Comparison of ENCODE assay signal across 17 cellular contexts in genomic region chr20:15931897-15932296, GRCh38.
DNase-seq lines count a peak whose midpoint lies in the region; ATAC-seq and TF ChIP-seq lines count a peak whose summit lies in the region.
"Had no signal": no experiment of that assay in that cellular context is flagged by ENCODE, and none has a peak within 500 bp of the region (broad histone marks: within the 10 kb centered on the region; RNA-seq: fewer than 3 reads in every experiment).

No MANE protein-coding gene starts in this region.

- H3K27me3 Mint-ChIP-seq in MCF 10A (ENCODE audit: insufficient read depth, unreplicated experiment): no peaks in the 10 kb centered on the region
- H3K27me3 Mint-ChIP-seq in endodermal cell (ENCODE audit: insufficient read depth): no peaks in the 10 kb centered on the region
- H3K27me3 Mint-ChIP-seq: B cell; CD4-positive, CD25-positive, alpha-beta regulatory T cell; CD8-positive, alpha-beta memory T cell had no signal

- TF ChIP-seq CTCF in MCF 10A (IDR thresholded peaks at IDR 0.05; ENCODE audit: unreplicated experiment) (no peak), breast epithelium (IDR thresholded peaks at IDR 0.05) (no peak), endodermal cell (conservative IDR thresholded peaks at IDR 0.05) (no peak)

- no peaks in the 10 kb centered on the region for H3K9me3 ChIP-seq in breast epithelium
- H3K9me3 ChIP-seq in endodermal cell (ENCODE audit: control insufficient read depth, low read length): peaks cover 7% of the 10 kb centered on the region

- H2BK120ac ChIP-seq in mesendoderm (ENCODE audit: low read depth, low read length): no peak overlapping the region

- H3K79me2 ChIP-seq in mesendoderm (ENCODE audit: control insufficient read depth, insufficient read depth, low read length): no peaks in the 10 kb centered on the region

- H3K36me3 Mint-ChIP-seq in MCF 10A (ENCODE audit: insufficient read depth, unreplicated experiment): no peaks in the 10 kb centered on the region
- H3K36me3 Mint-ChIP-seq in endodermal cell (ENCODE audit: low read depth): no peaks in the 10 kb centered on the region
- H3K36me3 Mint-ChIP-seq: CD4-positive, CD25-positive, alpha-beta regulatory T cell had no signal

- no peak for ATAC-seq in HG03354 (IDR thresholded peaks at IDR 0.05; ENCODE audit: poor library complexity, severe bottlenecking, unreplicated experiment)
- no peak for ATAC-seq in Right ventricle myocardium inferior

- no peak overlapping the region for H2AK5ac ChIP-seq in mesendoderm (ENCODE audit: low read length)

- no peak overlapping the region for H3K18ac ChIP-seq in mesendoderm (ENCODE audit: low read length)

- POLR2A ChIA-PET in MCF 10A (lab: Yijun Ruan, JAX): interaction anchor here (0.6 to 3.2 kb wide), 4 partner anchors 10 to 1085 kb away, joined by 3 to 12 read pairs (median 4); no protein-coding TSS in a partner anchor

- 40 to 88% methylated on average over 1 to 4 of the region's 4 CpGs for WGBS in endodermal cell (ENCODE audit: insufficient coverage in 1 of 2, insufficient read length in 1 of 2), 2 experiments
- WGBS in mesendoderm (ENCODE audit: extremely low coverage, insufficient coverage, low lambda C conversion rate): no CpG with 5 or more reads among the region's 4 CpGs

- H3K4me2 ChIP-seq in mesendoderm (ENCODE audit: low read length): no peak overlapping the region

- H3K27ac ChIP-seq in breast epithelium (no peak overlapping the region), endodermal cell (ENCODE audit: low read depth, low read length) (no peak overlapping the region), mesendoderm (ENCODE audit: low read depth, low read length) (no peak overlapping the region)
- H3K27ac ChIP-seq: 22Rv1, GM23248, HL-60 had no signal

- no peaks in the 10 kb centered on the region for H3K79me1 ChIP-seq in mesendoderm (ENCODE audit: low read length)

- H3K27me3 ChIP-seq in breast epithelium (no peaks in the 10 kb centered on the region), endodermal cell (ENCODE audit: control insufficient read depth, insufficient read depth, low read length, poor library complexity, severe bottlenecking) (no peaks in the 10 kb centered on the region), mesendoderm (ENCODE audit: insufficient read depth, low read length, poor library complexity) (no peaks in the 10 kb centered on the region)

- intact Hi-C loops in MCF 10A (cut with micrococcal nuclease): loop anchor here (2.0 to 10.0 kb wide), 4 partner anchors 223 to 1790 kb away; no protein-coding TSS in a partner anchor
- intact Hi-C loops in breast epithelium (cut with DNase I; ENCODE audit: low total_unique reads): no loop called here
- intact Hi-C loops in Right ventricle myocardium inferior (cut with DNase I): no loop called here

- H4K5ac ChIP-seq in mesendoderm (ENCODE audit: low read length): no peak overlapping the region

- H3K4me3 ChIP-seq in breast epithelium: no peak overlapping the region
- peak overlapping the region; percentile 20 for H3K4me3 ChIP-seq in endodermal cell (ENCODE audit: low read length)
- no peak overlapping the region for H3K4me3 ChIP-seq in mesendoderm (ENCODE audit: low read length)
- H3K4me3 ChIP-seq: GM23248 had no signal

- BruUV-seq in MCF 10A (replicated peaks; lab: Mats Ljungman, UMichigan): no TSS peak

- no peak overlapping the region for H3K4ac ChIP-seq in mesendoderm (ENCODE audit: low read depth, low read length)

- H3K36me3 ChIP-seq in breast epithelium (no peaks in the 10 kb centered on the region), endodermal cell (ENCODE audit: control insufficient read depth, insufficient read depth, low read length) (no peaks in the 10 kb centered on the region), mesendoderm (ENCODE audit: control insufficient read depth, insufficient read depth, low read length) (no peaks in the 10 kb centered on the region)

- no peaks in the 10 kb centered on the region for H3K4me1 ChIP-seq in breast epithelium
- H3K4me1 ChIP-seq in endodermal cell (ENCODE audit: control insufficient read depth, insufficient read depth, low read length): no peaks in the 10 kb centered on the region
- no peaks in the 10 kb centered on the region for H3K4me1 ChIP-seq in mesendoderm (ENCODE audit: control insufficient read depth, low read depth, low read length)

- H3K4me3 Mint-ChIP-seq in MCF 10A (ENCODE audit: unreplicated experiment): no peak overlapping the region
- H3K4me3 Mint-ChIP-seq in endodermal cell: no peak overlapping the region
- H3K4me3 Mint-ChIP-seq: B cell; CD8-positive, alpha-beta memory T cell had no signal

- no peak for DNase-seq in MCF 10A (ENCODE audit: unreplicated experiment)
- no peak for DNase-seq in breast epithelium (ENCODE audit: low spot score in 2 of 2)
- DNase-seq in endodermal cell: no peak
- peak; percentile 2 for DNase-seq in mesendoderm
- DNase-seq in Right ventricle myocardium inferior (ENCODE audit: missing footprints): no peak
- DNase-seq in pons (ENCODE audit: low spot score): no peak
- DNase-seq: C1 segment of cervical spinal cord; CD4-positive, CD25-positive, alpha-beta regulatory T cell; CD8-positive, alpha-beta memory T cell; COR-L47; GM23248; HCEC 1CT; IMR-90 had no signal

- TF ChIP-seq POLR2A in breast epithelium (IDR thresholded peaks at IDR 0.05): no peak

- no peak overlapping the region for H3K56ac ChIP-seq in mesendoderm (ENCODE audit: low read length)

- no peak overlapping the region for H4K8ac ChIP-seq in mesendoderm (ENCODE audit: low read depth, low read length)

- H3K9ac ChIP-seq in endodermal cell (ENCODE audit: extremely low read depth, low read length, poor library complexity, severe bottlenecking) (no peak overlapping the region), mesendoderm (ENCODE audit: low read length) (no peak overlapping the region)
- H3K9ac ChIP-seq: GM23248 had no signal

- no peak overlapping the region for H2BK15ac ChIP-seq in mesendoderm (replicated peaks; ENCODE audit: low read depth)

- H3K27ac Mint-ChIP-seq in MCF 10A (ENCODE audit: low read depth, unreplicated experiment): peak overlapping the region; percentile 72
- H3K27ac Mint-ChIP-seq in endodermal cell: no peak overlapping the region
- H3K27ac Mint-ChIP-seq: B cell; CD4-positive, CD25-positive, alpha-beta regulatory T cell; CD8-positive, alpha-beta memory T cell had no signal

- H3K9me3 Mint-ChIP-seq in MCF 10A (ENCODE audit: unreplicated experiment): no peaks in the 10 kb centered on the region
- H3K9me3 Mint-ChIP-seq in endodermal cell: peaks cover 3% of the 10 kb centered on the region

- no peak overlapping the region for H2BK5ac ChIP-seq in mesendoderm (ENCODE audit: low read length)

- peaks cover 31% of the 10 kb centered on the region for H3K4me1 Mint-ChIP-seq in MCF 10A (ENCODE audit: insufficient read depth, unreplicated experiment)
- H3K4me1 Mint-ChIP-seq in endodermal cell: peaks cover 15% of the 10 kb centered on the region
- H3K4me1 Mint-ChIP-seq: CD4-positive, CD25-positive, alpha-beta regulatory T cell; CD8-positive, alpha-beta memory T cell had no signal

- CTCF ChIA-PET in MCF 10A (lab: Yijun Ruan, JAX): interaction anchor here (0.6 to 2.0 kb wide), 15 partner anchors 10 to 1924 kb away, joined by 3 to 15 read pairs (median 3); no protein-coding TSS in a partner anchor

- H3K23ac ChIP-seq in mesendoderm (ENCODE audit: low read length): no peak overlapping the region
